In the genomic region with DNA sequence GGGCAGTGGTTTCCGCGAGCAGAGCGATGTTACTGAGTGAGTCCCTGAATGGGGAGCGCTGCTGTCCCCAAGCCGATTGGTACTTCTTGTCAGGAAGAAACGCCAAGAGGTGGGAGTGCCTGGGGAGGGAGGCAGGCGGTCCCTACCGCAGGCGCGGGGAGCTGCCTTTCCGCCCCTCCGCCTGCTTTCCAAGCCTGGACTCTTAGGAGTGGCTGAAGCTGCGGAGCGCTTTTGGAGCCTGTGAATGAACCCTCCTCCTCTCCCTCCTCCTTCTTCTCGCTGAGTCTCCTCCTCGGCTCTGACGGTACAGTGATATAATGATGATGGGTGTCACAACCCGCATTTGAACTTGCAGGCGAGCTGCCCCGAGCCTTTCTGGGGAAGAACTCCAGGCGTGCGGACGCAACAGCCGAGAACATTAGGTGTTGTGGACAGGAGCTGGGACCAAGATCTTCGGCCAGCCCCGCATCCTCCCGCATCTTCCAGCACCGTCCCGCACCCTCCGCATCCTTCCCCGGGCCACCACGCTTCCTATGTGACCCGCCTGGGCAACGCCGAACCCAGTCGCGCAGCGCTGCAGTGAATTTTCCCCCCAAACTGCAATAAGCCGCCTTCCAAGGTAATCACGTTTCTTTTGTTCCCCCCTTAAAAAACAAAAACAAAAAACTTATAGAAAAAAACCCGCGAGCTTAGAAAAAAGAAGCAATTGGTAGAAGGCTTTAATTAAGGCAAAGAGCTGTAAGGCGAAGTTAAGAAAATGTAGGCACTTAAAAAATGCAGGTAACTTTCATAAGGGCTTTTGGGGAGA, we compare ENCODE assay signal across 8 cellular contexts. TPM values are rescaled to one million over a fixed set of nuclear protein-coding genes. Genes with fewer than 3 reads are reported as not detected.
DNase-seq lines count a peak whose midpoint lies in the region; ATAC-seq and TF ChIP-seq lines count a peak whose summit lies in the region.

A gene (plus strand): TSS at position 340 of the 808 bp plus-strand sequence. CDS start 11,775 bp downstream, outside the sequence.

- no peaks in the 10 kb centered on the region for H3K9me3 Mint-ChIP-seq in activated naive CD4-positive, alpha-beta T cell treated with anti-CD3 and anti-CD28 coated beads for 36 hours
- H3K9me3 Mint-ChIP-seq in activated naive CD4-positive, alpha-beta T cell treated with anti-CD3 and anti-CD28 coated beads, Interleukin-2, amount 50 U/mL, for 72 hours, result no peaks in the 10 kb centered on the region
- no peaks in the 10 kb centered on the region for H3K9me3 Mint-ChIP-seq in endothelial cell (ENCODE audit: unreplicated experiment)

- peak within 1 kb of the TSS; percentile 16 for H3K4me3 Mint-ChIP-seq in activated naive CD4-positive, alpha-beta T cell treated with anti-CD3 and anti-CD28 coated beads for 36 hours
- H3K4me3 Mint-ChIP-seq in endothelial cell (ENCODE audit: unreplicated experiment), result peak within 1 kb of the TSS; percentile 99

- H3K23ac ChIP-seq in mesendoderm (ENCODE audit: low read length), result peak within 1 kb of the TSS; percentile 69

- no peak within 1 kb of the TSS for H4K8ac ChIP-seq in mesendoderm (ENCODE audit: low read depth, low read length)

- H2AK5ac ChIP-seq in mesendoderm (ENCODE audit: low read length), result no peak within 1 kb of the TSS

- peaks cover 36% of the 10 kb centered on the region for H3K4me1 Mint-ChIP-seq in activated naive CD4-positive, alpha-beta T cell treated with anti-CD3 and anti-CD28 coated beads for 36 hours (ENCODE audit: low read depth)
- peaks cover 33% of the 10 kb centered on the region for H3K4me1 Mint-ChIP-seq in endothelial cell (ENCODE audit: unreplicated experiment)

- H3K18ac ChIP-seq in mesendoderm (ENCODE audit: low read length), result peak within 1 kb of the TSS; percentile 82

- H3K27me3 ChIP-seq in mesendoderm (ENCODE audit: insufficient read depth, low read length, poor library complexity) (no peaks in the 10 kb centered on the region), thymus (ENCODE audit: control insufficient read depth, insufficient read depth) (peaks cover 51% of the 10 kb centered on the region)

- H2BK15ac ChIP-seq in mesendoderm (replicated peaks; ENCODE audit: low read depth), result no peak within 1 kb of the TSS

- peak within 1 kb of the TSS; percentile 84 for H3K4ac ChIP-seq in mesendoderm (ENCODE audit: low read depth, low read length)

- no peak within 1 kb of the TSS for H3K27ac Mint-ChIP-seq in activated naive CD4-positive, alpha-beta T cell treated with anti-CD3 and anti-CD28 coated beads for 36 hours
- no peak within 1 kb of the TSS for H3K27ac Mint-ChIP-seq in activated naive CD4-positive, alpha-beta T cell treated with anti-CD3 and anti-CD28 coated beads, Interleukin-2, amount 50 U/mL, for 72 hours
- peak within 1 kb of the TSS; percentile 74 for H3K27ac Mint-ChIP-seq in endothelial cell (ENCODE audit: unreplicated experiment)

- H3K9ac ChIP-seq in SK-N-MC (ENCODE audit: insufficient read length), result no peak within 1 kb of the TSS
- H3K9ac ChIP-seq in mesendoderm (ENCODE audit: low read length), result peak within 1 kb of the TSS; percentile 82

- CTCF ChIA-PET in activated naive CD4-positive, alpha-beta T cell treated with anti-CD3 and anti-CD28 coated beads for 36 hours (lab: Charles Lee), result no interaction called here

- TF ChIP-seq CTCF in endothelial cell (IDR thresholded peaks at IDR 0.05; ENCODE audit: unreplicated experiment), result no peak

- H3K79me2 ChIP-seq in mesendoderm (ENCODE audit: control insufficient read depth, insufficient read depth, low read length), result peaks cover 13% of the 10 kb centered on the region

- peak within 1 kb of the TSS; percentile 69 for H2BK5ac ChIP-seq in mesendoderm (ENCODE audit: low read length)

- H3K4me3 ChIP-seq in SK-N-MC (peak within 1 kb of the TSS; percentile 87), mesendoderm (ENCODE audit: low read length) (peak within 1 kb of the TSS; percentile 57), thymus (ENCODE audit: low read length) (peak within 1 kb of the TSS; percentile 50)

- H3K27ac ChIP-seq in SK-N-MC, result no peak within 1 kb of the TSS
- H3K27ac ChIP-seq in mesendoderm (ENCODE audit: low read depth, low read length), result peak within 1 kb of the TSS; percentile 85
- no peak within 1 kb of the TSS for H3K27ac ChIP-seq in thymus (ENCODE audit: low read depth)

- no CpG with 5 or more reads among the region's 43 CpGs for WGBS in mesendoderm (ENCODE audit: extremely low coverage, insufficient coverage, low lambda C conversion rate)
- WGBS in thymus, result 3% methylated on average over 43 of the region's 43 CpGs

- no peak within 1 kb of the TSS for H4K5ac ChIP-seq in mesendoderm (ENCODE audit: low read length)

- H3K27me3 Mint-ChIP-seq in activated naive CD4-positive, alpha-beta T cell treated with anti-CD3 and anti-CD28 coated beads for 36 hours (ENCODE audit: low read depth), result peaks cover 81% of the 10 kb centered on the region
- peaks cover 10% of the 10 kb centered on the region for H3K27me3 Mint-ChIP-seq in endothelial cell (ENCODE audit: unreplicated experiment)

- H3K4me2 ChIP-seq in mesendoderm (ENCODE audit: low read length), result peak within 1 kb of the TSS; percentile 74

- H3K79me1 ChIP-seq in mesendoderm (ENCODE audit: low read length), result no peaks in the 10 kb centered on the region

- no peak for ATAC-seq in activated naive CD4-positive, alpha-beta T cell treated with anti-CD3 and anti-CD28 coated beads, Interleukin-2, amount 50 U/mL, for 72 hours
- no peak for ATAC-seq in GM21526 (IDR thresholded peaks at IDR 0.05; ENCODE audit: low FRiP score, unreplicated experiment)

- no peaks in the 10 kb centered on the region for H3K36me3 ChIP-seq in SK-N-MC (ENCODE audit: insufficient read depth, low read length)
- H3K36me3 ChIP-seq in mesendoderm (ENCODE audit: control insufficient read depth, insufficient read depth, low read length), result no peaks in the 10 kb centered on the region
- H3K36me3 ChIP-seq in thymus (ENCODE audit: control insufficient read depth, insufficient read depth), result no peaks in the 10 kb centered on the region

- intact Hi-C loops in activated naive CD4-positive, alpha-beta T cell treated with anti-CD3 and anti-CD28 coated beads for 36 hours (cut with micrococcal nuclease), result loop anchor here (2.0 to 5.0 kb wide), 3 partner anchors 91 to 589 kb away; a partner anchor contains a TSS

- no peaks in the 10 kb centered on the region for H3K36me3 Mint-ChIP-seq in activated naive CD4-positive, alpha-beta T cell treated with anti-CD3 and anti-CD28 coated beads for 36 hours (ENCODE audit: low read depth)
- peaks cover 9 to 18% of the 10 kb centered on the region in 2 donors for H3K36me3 Mint-ChIP-seq in activated naive CD4-positive, alpha-beta T cell treated with anti-CD3 and anti-CD28 coated beads, Interleukin-2, amount 50 U/mL, for 72 hours
- H3K36me3 Mint-ChIP-seq in endothelial cell (ENCODE audit: low read depth, unreplicated experiment), result no peaks in the 10 kb centered on the region

- H3K9me3 ChIP-seq in SK-N-MC (ENCODE audit: low read depth, low read length), result no peaks in the 10 kb centered on the region
- H3K9me3 ChIP-seq in thymus (ENCODE audit: control insufficient read depth), result peaks cover 7% of the 10 kb centered on the region

- no peak within 1 kb of the TSS for H2BK120ac ChIP-seq in mesendoderm (ENCODE audit: low read depth, low read length)

- DNase-seq in activated naive CD4-positive, alpha-beta T cell treated with anti-CD3 and anti-CD28 coated beads for 36 hours, result peak; percentile 5
- DNase-seq in activated naive CD4-positive, alpha-beta T cell treated with anti-CD3 and anti-CD28 coated beads, Interleukin-2, amount 50 U/mL, for 72 hours (ENCODE audit: low spot score in 2 of 2), result no peak
- DNase-seq in SK-N-MC (ENCODE audit: low read depth, low spot score) (no peak), endothelial cell (ENCODE audit: low spot score) (peak; percentile 64), mesendoderm (peak; percentile 94), epidermal melanocyte (ENCODE audit: insufficient read length, low spot score) (no peak)

- H3K56ac ChIP-seq in mesendoderm (ENCODE audit: low read length), result peak within 1 kb of the TSS; percentile 89

- H3K4me1 ChIP-seq in mesendoderm (ENCODE audit: control insufficient read depth, low read depth, low read length) (peaks cover 10% of the 10 kb centered on the region), thymus (ENCODE audit: control insufficient read depth, insufficient read depth, low read length) (peaks cover 26% of the 10 kb centered on the region)

RNA-seq across cellular contexts. Expression of the gene that starts here (rescaled TPM):
- total RNA-seq in activated naive CD4-positive, alpha-beta T cell treated with anti-CD3 and anti-CD28 coated beads for 36 hours, result not detected
- under 1 TPM; 0.04 to 0.11 TPM for total RNA-seq in activated naive CD4-positive, alpha-beta T cell treated with anti-CD3 and anti-CD28 coated beads, Interleukin-2, amount 50 U/mL, for 72 hours
- 203 TPM for total RNA-seq in endothelial cell (ENCODE audit: unreplicated experiment)
- 115 TPM for polyA plus RNA-seq in mesendoderm (2013, experiment 1 of 2)
- polyA plus RNA-seq in mesendoderm (2013, experiment 2 of 2), result 116 TPM
- 7.0 TPM for polyA plus RNA-seq in thymus

Comparison
In these comparisons a context has a peak if more than half of its experiments do, and no peak if none do; other contexts are left out.
1. RNA of the gene that starts here (total RNA-seq): 203 TPM in endothelial cell (single experiment); 0.04 to 0.11 TPM in activated naive CD4-positive, alpha-beta T cell treated with anti-CD3 and anti-CD28 coated beads, Interleukin-2, amount 50 U/mL, for 72 hours and not detected in activated naive CD4-positive, alpha-beta T cell treated with anti-CD3 and anti-CD28 coated beads for 36 hours; every median in the first group is over 100 times any median in the second.
2. Peak in DNase-seq in activated naive CD4-positive, alpha-beta T cell treated with anti-CD3 and anti-CD28 coated beads for 36 hours; RNA of the gene not detected or under 1 TPM.
3. DNase-seq: peak in endothelial cell (single experiment) and mesendoderm (single experiment); none in activated naive CD4-positive, alpha-beta T cell treated with anti-CD3 and anti-CD28 coated beads, Interleukin-2, amount 50 U/mL, for 72 hours (0 of 2), SK-N-MC (single experiment) and epidermal melanocyte (single experiment).
4. Peak in every context shown above with its lines, with median percentiles within 50 percentile points of each other: H3K4me3 ChIP-seq.